8 cellular contexts compared by ENCODE assay signal in the genomic region with DNA sequence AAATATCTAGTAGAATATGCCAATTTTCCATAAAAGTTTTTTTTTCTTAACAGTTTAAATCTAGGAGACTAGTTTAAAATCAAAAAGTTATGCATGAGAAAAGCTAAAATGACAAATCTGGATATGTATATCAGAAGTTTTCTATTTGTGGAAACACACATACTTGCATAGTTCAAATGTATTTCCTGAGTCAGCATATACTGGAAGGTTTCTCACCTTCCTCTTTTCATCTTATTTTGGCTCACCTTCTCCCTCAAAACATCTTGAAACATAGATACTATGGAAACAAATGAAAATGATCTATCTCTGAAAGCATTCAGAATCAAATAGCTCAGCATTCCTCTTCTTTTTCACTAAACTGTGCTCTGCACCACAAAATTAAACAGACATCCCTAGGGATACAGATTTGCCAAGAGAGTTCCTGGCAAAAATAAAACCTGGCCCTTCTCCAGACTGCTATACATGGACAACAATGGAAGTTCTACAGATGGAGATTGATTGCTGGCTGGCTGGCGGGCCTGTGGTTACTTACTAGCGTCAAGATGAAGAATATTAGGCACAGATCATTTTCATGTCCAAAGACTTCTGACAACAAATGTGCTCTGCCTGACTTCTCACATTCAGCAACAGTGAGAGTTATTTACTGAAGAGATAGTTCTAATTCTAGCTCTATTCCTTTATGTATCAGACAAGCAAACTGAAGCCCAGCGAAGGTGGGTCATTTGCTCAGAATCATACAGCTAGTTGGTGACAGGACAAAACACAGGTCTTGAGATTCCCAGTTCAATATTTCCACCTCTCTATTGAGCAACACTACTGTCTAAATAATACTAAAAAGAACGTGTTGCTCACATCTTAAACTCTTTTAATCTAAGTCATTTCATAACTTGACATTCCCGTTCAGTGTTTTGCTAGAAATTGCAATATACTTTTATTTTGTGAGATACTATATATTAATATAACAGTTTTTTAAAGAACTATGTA. TPM values are rescaled to one million over a fixed set of nuclear protein-coding genes. Genes with fewer than 3 reads are reported as not detected.
DNase-seq lines count a peak whose midpoint lies in the region; ATAC-seq, FAIRE-seq and TF ChIP-seq lines count a peak whose summit lies in the region.

No MANE protein-coding gene starts in this region.

- CTCF ChIA-PET in activated CD8-positive, alpha-beta T cell treated with anti-CD3 and anti-CD28 coated beads, Interleukin-2, amount 10 ng/mL, durations not matched to agents 7 days and 5 days (lab: Charles Lee): interaction anchor here (0.6 to 2.4 kb wide), 3 partner anchors 10 to 75 kb away, joined by 3 to 7 read pairs (median 4); no protein-coding TSS in a partner anchor

- DNase-seq in H54 (ENCODE audit: insufficient read length, low spot score) (no peak), SHP77 treated with DMSO at 0.1 percent for 48 hours (lab: John Stamatoyannopoulos, UW) (peak; percentile 37), frontal cortex (ENCODE audit: low spot score in 2 of 2) (no peak)
- DNase-seq in NK-92 treated with Interleukin-12 subunit alpha and Interleukin-12 subunit beta, amount 100 ng/mL, for 24 hours (lab: John Stamatoyannopoulos, UW): no peak
- DNase-seq in activated CD4-positive, CD25-positive, alpha-beta regulatory T cell treated with anti-CD3 and anti-CD28 coated beads, Interleukin-2, amount 50 U/mL, for 72 hours: no peak
- no peak for DNase-seq in activated CD8-positive, alpha-beta T cell treated with anti-CD3 and anti-CD28 coated beads, Interleukin-2, amount 10 ng/mL, durations not matched to agents 7 days and 5 days

- no peak overlapping the region for H3K4me3 Mint-ChIP-seq in stimulated activated memory B cell treated with anti-CD40 and anti-IgM and Interleukin-4, amounts not matched to agents 10 μg/mL and 1 μg/mL and 100 μg/mL, for 72 hours
- H3K4me3 Mint-ChIP-seq in activated CD8-positive, alpha-beta T cell treated with anti-CD3 and anti-CD28 coated beads, Interleukin-2, amount 10 ng/mL, durations not matched to agents 7 days and 5 days: no peak overlapping the region

- peak overlapping the region; percentile 21 for H3K27ac Mint-ChIP-seq in stimulated activated memory B cell treated with anti-CD40 and anti-IgM and Interleukin-4, amounts not matched to agents 10 μg/mL and 1 μg/mL and 100 μg/mL, for 72 hours
- no peak overlapping the region for H3K27ac Mint-ChIP-seq in activated CD8-positive, alpha-beta T cell treated with anti-CD3 and anti-CD28 coated beads, Interleukin-2, amount 10 ng/mL, durations not matched to agents 7 days and 5 days

- H3K36me3 Mint-ChIP-seq in stimulated activated memory B cell treated with anti-CD40 and anti-IgM and Interleukin-4, amounts not matched to agents 10 μg/mL and 1 μg/mL and 100 μg/mL, for 72 hours: peaks cover 32% of the 10 kb centered on the region
- peaks cover 13% of the 10 kb centered on the region for H3K36me3 Mint-ChIP-seq in activated CD8-positive, alpha-beta T cell treated with anti-CD3 and anti-CD28 coated beads, Interleukin-2, amount 10 ng/mL, durations not matched to agents 7 days and 5 days (ENCODE audit: low read depth)

- H3K27me3 Mint-ChIP-seq in stimulated activated memory B cell treated with anti-CD40 and anti-IgM and Interleukin-4, amounts not matched to agents 10 μg/mL and 1 μg/mL and 100 μg/mL, for 72 hours: no peaks in the 10 kb centered on the region
- no peaks in the 10 kb centered on the region for H3K27me3 Mint-ChIP-seq in activated CD8-positive, alpha-beta T cell treated with anti-CD3 and anti-CD28 coated beads, Interleukin-2, amount 10 ng/mL, durations not matched to agents 7 days and 5 days (ENCODE audit: low read depth)

- POLR2A ChIA-PET in activated CD8-positive, alpha-beta T cell treated with anti-CD3 and anti-CD28 coated beads, Interleukin-2, amount 10 ng/mL, durations not matched to agents 7 days and 5 days (lab: Charles Lee): no interaction called here

- peak; percentile 15 for FAIRE-seq in H54 (lab: Jason Lieb, UNC)
- FAIRE-seq in frontal cortex (lab: Jason Lieb, UNC): peak; percentile 45

- peaks cover 73% of the 10 kb centered on the region for H3K4me1 Mint-ChIP-seq in stimulated activated memory B cell treated with anti-CD40 and anti-IgM and Interleukin-4, amounts not matched to agents 10 μg/mL and 1 μg/mL and 100 μg/mL, for 72 hours
- H3K4me1 Mint-ChIP-seq in activated CD8-positive, alpha-beta T cell treated with anti-CD3 and anti-CD28 coated beads, Interleukin-2, amount 10 ng/mL, durations not matched to agents 7 days and 5 days (ENCODE audit: low read depth): peaks cover 20% of the 10 kb centered on the region

- no peak for ATAC-seq in stimulated activated memory B cell treated with anti-CD40 and anti-IgM and Interleukin-4, amounts not matched to agents 10 μg/mL and 1 μg/mL and 100 μg/mL, for 72 hours
- ATAC-seq in GM19397 (IDR thresholded peaks at IDR 0.05; ENCODE audit: unreplicated experiment): no peak
- ATAC-seq in activated CD8-positive, alpha-beta T cell treated with anti-CD3 and anti-CD28 coated beads, Interleukin-2, amount 10 ng/mL, durations not matched to agents 7 days and 5 days: no peak

- no peaks in the 10 kb centered on the region for H3K9me3 Mint-ChIP-seq in stimulated activated memory B cell treated with anti-CD40 and anti-IgM and Interleukin-4, amounts not matched to agents 10 μg/mL and 1 μg/mL and 100 μg/mL, for 72 hours
- no peaks in the 10 kb centered on the region for H3K9me3 Mint-ChIP-seq in activated CD8-positive, alpha-beta T cell treated with anti-CD3 and anti-CD28 coated beads, Interleukin-2, amount 10 ng/mL, durations not matched to agents 7 days and 5 days (ENCODE audit: insufficient read depth)

- no peak for TF ChIP-seq POLR2A in H54 (IDR thresholded peaks at IDR 0.05; ENCODE audit: low read depth, low read length)

RNA-seq across cellular contexts. Expression of a gene that starts 26.6 kb away (rescaled TPM):
- total RNA-seq in frontal cortex: 24.5 TPM
- total RNA-seq in activated CD8-positive, alpha-beta T cell treated with anti-CD3 and anti-CD28 coated beads, Interleukin-2, amount 10 ng/mL, durations not matched to agents 7 days and 5 days: 10 to 100 TPM; 13.1 to 14.4 TPM
